In the genomic region with DNA sequence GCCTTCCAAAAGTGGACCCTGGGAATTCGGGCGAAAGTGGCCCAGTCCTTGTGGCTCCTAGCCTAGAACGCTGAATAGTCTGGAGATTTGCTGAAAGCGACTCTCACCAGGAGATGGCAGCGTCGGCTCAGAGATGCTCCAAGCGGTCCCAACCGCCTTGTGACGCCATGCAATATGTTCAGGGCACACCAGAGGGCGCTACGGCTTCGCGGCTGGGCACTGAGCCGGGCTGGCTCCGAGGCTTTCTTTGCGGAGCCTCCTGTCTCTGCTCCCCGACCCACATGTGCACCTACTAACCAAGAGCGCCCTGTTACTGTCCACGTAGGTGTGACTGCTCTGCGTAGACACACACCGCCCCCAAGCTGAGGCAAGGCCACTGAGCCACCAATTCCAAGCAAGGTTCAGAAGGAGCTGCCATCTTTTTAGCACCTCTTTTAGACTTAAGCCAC, we compare ENCODE assay signal across 8 cellular contexts. TPM values are rescaled to one million over a fixed set of nuclear protein-coding genes. Genes with fewer than 3 reads are reported as not detected.
A peak's percentile ranks its signal among the peaks of the same experiment; 100 is the strongest.
DNase-seq lines count a peak whose midpoint lies in the region; ATAC-seq lines count a peak whose summit lies in the region.

No MANE protein-coding gene starts in this region.

- intact Hi-C loops in left colon (cut with DNase I, micrococcal nuclease): loop anchor here in 1 of 2 donors (2.0 kb wide), 1 partner anchor 347 kb away; no protein-coding TSS in a partner anchor

- ATAC-seq in GM19025 (IDR thresholded peaks at IDR 0.05; ENCODE audit: low read depth, unreplicated experiment) (peak; percentile 94), HG03175 (IDR thresholded peaks at IDR 0.05; ENCODE audit: unreplicated experiment) (peak; percentile 99), left colon (peak; percentile 100)

- peak; percentile 63 to 66 for DNase-seq in AML-193 (lab: John Stamatoyannopoulos, UW)
- DNase-seq in NCI-H226: peak; percentile 57
- peak; percentile 69 for DNase-seq in activated CD4-positive, CD25-positive, alpha-beta regulatory T cell treated with anti-CD3 and anti-CD28 coated beads, Interleukin-2, amount 50 U/mL, for 16 hours (ENCODE audit: low read depth, low spot score)
- DNase-seq in caudate nucleus (lab: John Stamatoyannopoulos, UW): peak in 59 of 61 donors; percentile 31 to 90 (median 75)
- peak; percentile 72 to 91 for DNase-seq in left colon
- peak; percentile 78 for DNase-seq in stimulated activated CD4-positive, alpha-beta T cell treated with anti-CD3 and anti-CD28 coated beads, Interleukin-2, amount 100 ng/mL, for 4 hours (ENCODE audit: low read depth)

- H3K27ac ChIP-seq in caudate nucleus (ENCODE audit: low read depth, low read length): no peak overlapping the region

RNA-seq across cellular contexts. Expression of a gene that starts 36.9 kb away (rescaled TPM):
- 1 to 10 TPM; 4.7 to 7.4 TPM for total RNA-seq in left colon

RNA-seq across cellular contexts. Expression of a gene that starts 45.1 kb away (rescaled TPM):
- 10 to 100 TPM; 71.6 to 82.3 TPM for total RNA-seq in left colon
